Comparison of ENCODE assay signal across 17 cellular contexts in the genomic region with DNA sequence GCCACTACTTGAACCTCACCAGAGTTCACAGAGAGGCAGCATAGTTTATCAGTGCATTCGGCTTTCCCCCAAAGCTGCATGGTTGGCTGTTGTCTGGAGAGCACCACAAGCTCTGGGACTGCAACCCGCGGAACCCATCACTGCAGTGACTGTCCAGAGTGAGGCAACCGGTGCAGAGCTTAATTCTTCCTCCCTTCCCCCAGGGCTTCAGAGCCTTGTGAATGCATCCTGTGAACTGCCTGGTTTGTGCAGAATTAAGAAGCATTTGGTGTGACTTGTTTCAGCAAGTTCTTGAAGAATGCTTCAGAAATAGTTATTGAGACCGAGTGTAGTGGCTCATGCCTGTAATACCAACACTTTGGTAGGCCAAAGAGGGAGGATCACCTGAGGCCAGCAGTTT.
"Had no signal": no experiment of that assay in that cellular context is flagged by ENCODE, and none has a peak within 500 bp of the region (broad histone marks: within the 10 kb centered on the region; RNA-seq: fewer than 3 reads in every experiment).

No MANE protein-coding gene starts in this region.

- H3K36me3 Mint-ChIP-seq: natural killer cell had no signal

- FAIRE-seq: endothelial cell of umbilical vein had no signal

- H3K27ac Mint-ChIP-seq: activated CD8-positive, alpha-beta memory T cell treated with anti-CD3 and anti-CD28 coated beads, Interleukin-2, amount 10 ng/mL, durations not matched to agents 7 days and 5 days; activated naive CD8-positive, alpha-beta T cell treated with anti-CD3 and anti-CD28 coated beads, Interleukin-2, amount 10 ng/mL, durations not matched to agents 7 days and 5 days; memory B cell; natural killer cell had no signal

- H3K4me3 Mint-ChIP-seq: activated CD8-positive, alpha-beta memory T cell treated with anti-CD3 and anti-CD28 coated beads, Interleukin-2, amount 10 ng/mL, durations not matched to agents 7 days and 5 days; activated naive CD8-positive, alpha-beta T cell treated with anti-CD3 and anti-CD28 coated beads, Interleukin-2, amount 10 ng/mL, durations not matched to agents 7 days and 5 days; activated T-cell treated with anti-CD3 and anti-CD28 coated beads, Interleukin-2, amount 50 U/mL, for 24 hours; immature natural killer cell; memory B cell; natural killer cell had no signal

- H3K27ac ChIP-seq: colonic mucosa, psoas muscle, tibial artery, vagina had no signal

- H3K36me3 ChIP-seq: colonic mucosa, tibial artery, vagina had no signal

- H3K27me3 ChIP-seq: colonic mucosa, tibial artery, vagina had no signal

- H3K4me3 ChIP-seq: colonic mucosa, psoas muscle, tibial artery, vagina had no signal

- ATAC-seq: activated CD8-positive, alpha-beta memory T cell treated with anti-CD3 and anti-CD28 coated beads, Interleukin-2, amount 10 ng/mL, durations not matched to agents 7 days and 5 days; natural killer cell; psoas muscle had no signal

- H3K4me1 Mint-ChIP-seq: activated naive CD8-positive, alpha-beta T cell treated with anti-CD3 and anti-CD28 coated beads, Interleukin-2, amount 10 ng/mL, durations not matched to agents 7 days and 5 days; memory B cell; natural killer cell had no signal

- H3K9me3 Mint-ChIP-seq: activated naive CD8-positive, alpha-beta T cell treated with anti-CD3 and anti-CD28 coated beads, Interleukin-2, amount 10 ng/mL, durations not matched to agents 7 days and 5 days; activated T-cell treated with anti-CD3 and anti-CD28 coated beads, Interleukin-2, amount 50 U/mL, for 24 hours; immature natural killer cell; memory B cell; natural killer cell had no signal

- DNase-seq: activated CD4-positive, alpha-beta T cell treated with anti-CD3 and anti-CD28 coated beads, Interleukin-2, amount 50 U/mL, for 48 hours; activated CD8-positive, alpha-beta memory T cell treated with anti-CD3 and anti-CD28 coated beads, Interleukin-2, amount 10 ng/mL, durations not matched to agents 7 days and 5 days; activated effector memory CD4-positive, alpha-beta T cell treated with anti-CD3 and anti-CD28 coated beads, Interleukin-2, amount 50 U/mL, for 16 hours; activated naive CD8-positive, alpha-beta T cell treated with anti-CD3 and anti-CD28 coated beads, Interleukin-2, amount 10 ng/mL, durations not matched to agents 7 days and 5 days; activated T-cell treated with anti-CD3 and anti-CD28 coated beads, Interleukin-2, amount 50 U/mL, for 24 hours; caudate nucleus; colonic mucosa; immature natural killer cell; natural killer cell; nucleus accumbens; psoas muscle; stimulated activated CD4-positive, alpha-beta T cell treated with anti-CD3 and anti-CD28 coated beads, Interleukin-4, amount 100 ng/mL, for 1 hour; T-helper 2 cell; tibial artery had no signal

- H3K9me3 ChIP-seq: colonic mucosa, psoas muscle, tibial artery, vagina had no signal

- H3K4me1 ChIP-seq: colonic mucosa, psoas muscle, vagina had no signal

- H3K27me3 Mint-ChIP-seq: activated CD8-positive, alpha-beta memory T cell treated with anti-CD3 and anti-CD28 coated beads, Interleukin-2, amount 10 ng/mL, durations not matched to agents 7 days and 5 days; activated naive CD8-positive, alpha-beta T cell treated with anti-CD3 and anti-CD28 coated beads, Interleukin-2, amount 10 ng/mL, durations not matched to agents 7 days and 5 days; activated T-cell treated with anti-CD3 and anti-CD28 coated beads, Interleukin-2, amount 50 U/mL, for 24 hours; memory B cell had no signal
